17 cellular contexts compared by ENCODE assay signal in genomic region chr4:7841071-7841470, GRCh38.
DNase-seq lines count a peak whose midpoint lies in the region; ATAC-seq, FAIRE-seq and TF ChIP-seq lines count a peak whose summit lies in the region.
"Had no signal": no experiment of that assay in that cellular context is flagged by ENCODE, and none has a peak within 500 bp of the region (broad histone marks: within the 10 kb centered on the region; RNA-seq: fewer than 3 reads in every experiment).

No MANE protein-coding gene starts in this region.

- no peak overlapping the region for H3K4me3 Mint-ChIP-seq in brain
- no peak overlapping the region for H3K4me3 Mint-ChIP-seq in activated CD8-positive, alpha-beta memory T cell treated with anti-CD3 and anti-CD28 coated beads, Interleukin-2, amount 10 ng/mL, durations not matched to agents 7 days and 5 days

- H3K4me1 Mint-ChIP-seq in brain: peaks cover 61% of the 10 kb centered on the region
- peaks cover 14% of the 10 kb centered on the region for H3K4me1 Mint-ChIP-seq in activated CD8-positive, alpha-beta memory T cell treated with anti-CD3 and anti-CD28 coated beads, Interleukin-2, amount 10 ng/mL, durations not matched to agents 7 days and 5 days

- H3K27me3 ChIP-seq in lower lobe of right lung (ENCODE audit: low read depth) (no peaks in the 10 kb centered on the region), smooth muscle cell (ENCODE audit: low read depth) (no peaks in the 10 kb centered on the region)
- H3K27me3 ChIP-seq: BLaER1 treated with 17β-estradiol and CSF1 and Interleukin-3, amounts not matched to agents 10 nM and 100 nM had no signal

- H3K27ac ChIP-seq in lower lobe of right lung (peak overlapping the region; percentile 14), smooth muscle cell (ENCODE audit: low read depth) (peak overlapping the region; percentile 96)
- H3K27ac ChIP-seq: BLaER1 treated with 17β-estradiol and CSF1 and Interleukin-3, amounts not matched to agents 10 nM and 100 nM; SK-N-MC had no signal

- peak; percentile 38 for FAIRE-seq in HTR-8/SVneo (lab: Jason Lieb, UNC)
- FAIRE-seq: colon had no signal

- H4K20me1 ChIP-seq in smooth muscle cell (ENCODE audit: low read depth): no peaks in the 10 kb centered on the region

- peaks cover 29% of the 10 kb centered on the region for H3F3A ChIP-seq in smooth muscle cell (ENCODE audit: low read depth)

- peak overlapping the region; percentile 63 for H3K9ac ChIP-seq in smooth muscle cell (ENCODE audit: low read depth)
- H3K9ac ChIP-seq: BLaER1 treated with 17β-estradiol and CSF1 and Interleukin-3, amounts not matched to agents 10 nM and 100 nM had no signal

- H3K9me3 ChIP-seq in lower lobe of right lung: no peaks in the 10 kb centered on the region
- no peaks in the 10 kb centered on the region for H3K9me3 ChIP-seq in smooth muscle cell (replicated peaks; ENCODE audit: low read depth)
- H3K9me3 ChIP-seq: BLaER1 treated with 17β-estradiol and CSF1 and Interleukin-3, amounts not matched to agents 10 nM and 100 nM; mucosa of descending colon had no signal

- no peaks in the 10 kb centered on the region for H3K9me3 Mint-ChIP-seq in brain
- no peaks in the 10 kb centered on the region for H3K9me3 Mint-ChIP-seq in activated CD8-positive, alpha-beta memory T cell treated with anti-CD3 and anti-CD28 coated beads, Interleukin-2, amount 10 ng/mL, durations not matched to agents 7 days and 5 days (ENCODE audit: low read depth)

- H3K79me2 ChIP-seq in smooth muscle cell (ENCODE audit: low read depth): peaks cover 23% of the 10 kb centered on the region

- H3K4me3 ChIP-seq in lower lobe of right lung (no peak overlapping the region), smooth muscle cell (no peak overlapping the region)
- H3K4me3 ChIP-seq: BLaER1 treated with 17β-estradiol and CSF1 and Interleukin-3, amounts not matched to agents 10 nM and 100 nM; mucosa of descending colon; SK-N-MC had no signal

- 49% methylated on average over 6 of the region's 6 CpGs for WGBS in smooth muscle cell (ENCODE audit: low lambda C conversion rate)

- H3K36me3 ChIP-seq in lower lobe of right lung: peaks cover 5% of the 10 kb centered on the region
- peaks cover 2% of the 10 kb centered on the region for H3K36me3 ChIP-seq in smooth muscle cell (ENCODE audit: low read depth)

- intact Hi-C loops in lower lobe of right lung (cut with DNase I): no loop called here

- ATAC-seq in lower lobe of right lung: no peak
- no peak for ATAC-seq in activated CD8-positive, alpha-beta memory T cell treated with anti-CD3 and anti-CD28 coated beads, Interleukin-2, amount 10 ng/mL, durations not matched to agents 7 days and 5 days
- ATAC-seq: mucosa of descending colon had no signal

- no peak overlapping the region for H2AFZ ChIP-seq in smooth muscle cell (ENCODE audit: low read depth)

- H3K4me2 ChIP-seq in smooth muscle cell: peak overlapping the region; percentile 77
- H3K4me2 ChIP-seq: BLaER1 treated with 17β-estradiol and CSF1 and Interleukin-3, amounts not matched to agents 10 nM and 100 nM had no signal

- H3K27ac Mint-ChIP-seq in brain: peak overlapping the region in 4 of 5 experiments; percentile 4 to 74 (median 32)
- no peak overlapping the region for H3K27ac Mint-ChIP-seq in activated CD8-positive, alpha-beta memory T cell treated with anti-CD3 and anti-CD28 coated beads, Interleukin-2, amount 10 ng/mL, durations not matched to agents 7 days and 5 days

- DNase-seq in HTR-8/SVneo (ENCODE audit: insufficient read length, low spot score) (no peak), lower lobe of right lung (no peak), smooth muscle cell (lab: John Stamatoyannopoulos, UW; ENCODE audit: unreplicated experiment) (no peak), NCI-H1105 treated with DMSO at 0.1 percent for 48 hours (lab: John Stamatoyannopoulos, UW) (no peak), NCI-H187 treated with DMSO at 0.1 percent for 48 hours (lab: John Stamatoyannopoulos, UW) (no peak), A172 (ENCODE audit: low spot score) (no peak)
- no peak for DNase-seq in activated CD8-positive, alpha-beta memory T cell treated with anti-CD3 and anti-CD28 coated beads, Interleukin-2, amount 10 ng/mL, durations not matched to agents 7 days and 5 days
- DNase-seq: activated CD4-positive, alpha-beta T cell treated with anti-CD3 and anti-CD28 coated beads, Interleukin-2, amount 50 U/mL, for 48 hours; activated T-cell treated with anti-CD3 and anti-CD28 coated beads, Interleukin-2, amount 50 U/mL, for 48 hours; DMS53; head of caudate nucleus; mucosa of descending colon; NCI-H446 had no signal

- peaks cover 82% of the 10 kb centered on the region for H3K36me3 Mint-ChIP-seq in brain
- peaks cover 1% of the 10 kb centered on the region for H3K36me3 Mint-ChIP-seq in activated CD8-positive, alpha-beta memory T cell treated with anti-CD3 and anti-CD28 coated beads, Interleukin-2, amount 10 ng/mL, durations not matched to agents 7 days and 5 days

- H3K27me3 Mint-ChIP-seq in brain: no peaks in the 10 kb centered on the region
- H3K27me3 Mint-ChIP-seq in activated CD8-positive, alpha-beta memory T cell treated with anti-CD3 and anti-CD28 coated beads, Interleukin-2, amount 10 ng/mL, durations not matched to agents 7 days and 5 days: no peaks in the 10 kb centered on the region

- TF ChIP-seq CTCF in brain (conservative IDR thresholded peaks at IDR 0.05) (no peak), lower lobe of right lung (IDR thresholded peaks at IDR 0.05) (no peak), smooth muscle cell (IDR thresholded peaks at IDR 0.05; ENCODE audit: borderline replicate concordance, insufficient read depth, poor library complexity, severe bottlenecking) (no peak)

- CTCF ChIA-PET in activated CD8-positive, alpha-beta memory T cell treated with anti-CD3 and anti-CD28 coated beads, Interleukin-2, amount 10 ng/mL, durations not matched to agents 7 days and 5 days (lab: Charles Lee): interaction anchor here (5.9 kb wide), 1 partner anchor 37 kb away, joined by 128 read pairs; no protein-coding TSS in a partner anchor

- peaks cover 35% of the 10 kb centered on the region for H3K4me1 ChIP-seq in lower lobe of right lung
- peaks cover 23% of the 10 kb centered on the region for H3K4me1 ChIP-seq in smooth muscle cell (ENCODE audit: low read depth)
